ENCODE assay signal across 27 cellular contexts in genomic region chr3:161637559-161637958, GRCh38.
"Had no signal": no experiment of that assay in that cellular context is flagged by ENCODE, and none has a peak within 500 bp of the region (broad histone marks: within the 10 kb centered on the region; RNA-seq: fewer than 3 reads in every experiment).

No MANE protein-coding gene starts in this region.

- H3K4me1 ChIP-seq: left lung, lower lobe of right lung, pancreas, prostate gland, stomach, testis, thyroid gland, transverse colon, uterus had no signal

- H3K27me3 Mint-ChIP-seq: natural killer cell treated with Interleukin-12 subunit alpha and Interleukin-12 subunit beta and Interleukin-15 and Interleukin-18, amount 100 ng/mL, for 72 hours; stimulated activated naive B cell treated with anti-CD40 and anti-IgM and Interleukin-4, amounts not matched to agents 10 μg/mL and 1 μg/mL and 100 μg/mL, for 72 hours had no signal

- H3K27me3 ChIP-seq: left lung, pancreas, stomach, testis, thyroid gland, transverse colon, uterus had no signal

- H3K4me3 Mint-ChIP-seq: naive thymus-derived CD4-positive, alpha-beta T cell; natural killer cell treated with Interleukin-12 subunit alpha and Interleukin-12 subunit beta and Interleukin-15 and Interleukin-18, amount 100 ng/mL, for 72 hours; stimulated activated naive B cell treated with anti-CD40 and anti-IgM and Interleukin-4, amounts not matched to agents 10 μg/mL and 1 μg/mL and 100 μg/mL, for 72 hours had no signal

- H3K4me3 ChIP-seq: left lung, lower lobe of right lung, mucosa of descending colon, pancreas, prostate gland, skin epidermis, stomach, testis, thyroid gland, transverse colon, uterus had no signal

- H3K4me1 Mint-ChIP-seq: stimulated activated naive B cell treated with anti-CD40 and anti-IgM and Interleukin-4, amounts not matched to agents 10 μg/mL and 1 μg/mL and 100 μg/mL, for 72 hours had no signal

- DNase-seq: hippocampal formation; left cardiac atrium; left lung; lower lobe of right lung; midbrain; mucosa of descending colon; naive thymus-derived CD4-positive, alpha-beta T cell; pancreas; posterior cingulate gyrus; retina; right cardiac atrium; stimulated activated CD4-positive, alpha-beta T cell treated with anti-CD3 and anti-CD28 coated beads, Interleukin-12 subunit alpha, Interleukin-12 subunit beta, amount 100 ng/mL, for 4 hours; stimulated activated CD4-positive, alpha-beta T cell treated with anti-CD3 and anti-CD28 coated beads, Interleukin-15, amount 100 ng/mL, for 24 hours; stimulated activated CD4-positive, alpha-beta T cell treated with anti-CD3 and anti-CD28 coated beads, Interleukin-2, amount 100 ng/mL, for 24 hours; stimulated activated CD4-positive, alpha-beta T cell treated with anti-CD3 and anti-CD28 coated beads, Interleukin-4, amount 100 ng/mL, for 1 hour; stimulated activated naive B cell treated with anti-CD40 and anti-IgM and Interleukin-4, amounts not matched to agents 10 μg/mL and 1 μg/mL and 100 μg/mL, for 72 hours; stimulated activated naive CD8-positive, alpha-beta T cell treated with anti-CD3 and anti-CD28 coated beads, Interleukin-15, Interleukin-2, amounts not matched to agents 100 U/mL and 50 U/mL, for 24 hours; stomach; testis; thyroid gland; transverse colon; uterus had no signal

- ATAC-seq: left cardiac atrium; left lung; lower lobe of right lung; mucosa of descending colon; naive thymus-derived CD4-positive, alpha-beta T cell; natural killer cell treated with Interleukin-12 subunit alpha and Interleukin-12 subunit beta and Interleukin-15 and Interleukin-18, amount 100 ng/mL, for 72 hours; pancreas; right cardiac atrium; sciatic nerve; stimulated activated naive B cell treated with anti-CD40 and anti-IgM and Interleukin-4, amounts not matched to agents 10 μg/mL and 1 μg/mL and 100 μg/mL, for 72 hours; stimulated activated naive CD8-positive, alpha-beta T cell treated with anti-CD3 and anti-CD28 coated beads, Interleukin-15, Interleukin-2, amounts not matched to agents 100 U/mL and 50 U/mL, for 24 hours had no signal

- H3K36me3 ChIP-seq: left lung, lower lobe of right lung, pancreas, prostate gland, stomach, thyroid gland, transverse colon, uterus had no signal

- FAIRE-seq: keratinocyte, pancreas had no signal

- H3K36me3 Mint-ChIP-seq: naive thymus-derived CD4-positive, alpha-beta T cell; natural killer cell treated with Interleukin-12 subunit alpha and Interleukin-12 subunit beta and Interleukin-15 and Interleukin-18, amount 100 ng/mL, for 72 hours; stimulated activated naive B cell treated with anti-CD40 and anti-IgM and Interleukin-4, amounts not matched to agents 10 μg/mL and 1 μg/mL and 100 μg/mL, for 72 hours had no signal

- H3K27ac Mint-ChIP-seq: natural killer cell treated with Interleukin-12 subunit alpha and Interleukin-12 subunit beta and Interleukin-15 and Interleukin-18, amount 100 ng/mL, for 72 hours; stimulated activated naive B cell treated with anti-CD40 and anti-IgM and Interleukin-4, amounts not matched to agents 10 μg/mL and 1 μg/mL and 100 μg/mL, for 72 hours had no signal

- H3K27ac ChIP-seq: left lung, lower lobe of right lung, pancreas, prostate gland, skin epidermis, stomach, testis, thyroid gland, transverse colon, uterus had no signal

- H3K9me3 ChIP-seq: left lung, lower lobe of right lung, mucosa of descending colon, pancreas, prostate gland, stomach, testis, thyroid gland, transverse colon, uterus had no signal
